Comparison of ENCODE assay signal across 14 cellular contexts in genomic region chr13:19567820-19568534, GRCh38. TPM values are rescaled to one million over a fixed set of nuclear protein-coding genes. Genes with fewer than 3 reads are reported as not detected.
DNase-seq lines count a peak whose midpoint lies in the region; ATAC-seq and TF ChIP-seq lines count a peak whose summit lies in the region.
"Had no signal": no experiment of that assay in that cellular context is flagged by ENCODE, and none has a peak within 500 bp of the region (broad histone marks: within the 10 kb centered on the region; RNA-seq: fewer than 3 reads in every experiment).

No MANE protein-coding gene starts in this region.

- WGBS in esophagus squamous epithelium, 2 donors, result 42 to 55% methylated on average over 1 of the region's 1 CpG

- H3K4me3 ChIP-seq in esophagus squamous epithelium, result no peak overlapping the region
- H3K4me3 ChIP-seq: ascending aorta had no signal

- H3K36me3 Mint-ChIP-seq in CD14-positive monocyte, result no peaks in the 10 kb centered on the region
- H3K36me3 Mint-ChIP-seq in T-helper 17 cell (ENCODE audit: low read depth), result no peaks in the 10 kb centered on the region

- ATAC-seq in GM19324 (IDR thresholded peaks at IDR 0.05; ENCODE audit: low FRiP score, unreplicated experiment) (peak; percentile 72), HG02610 (IDR thresholded peaks at IDR 0.05; ENCODE audit: unreplicated experiment) (peak; percentile 59), HG03342 (IDR thresholded peaks at IDR 0.05; ENCODE audit: unreplicated experiment) (peak; percentile 81), T-helper 17 cell (no peak)
- ATAC-seq: HepG2 had no signal

- no peak for TF ChIP-seq CTCF in esophagus squamous epithelium (IDR thresholded peaks at IDR 0.05)
- no peak for TF ChIP-seq CTCF in CD14-positive monocyte (IDR thresholded peaks at IDR 0.05)

- no peak overlapping the region for H3K27ac ChIP-seq in esophagus squamous epithelium
- H3K27ac ChIP-seq: ascending aorta had no signal

- no peak for TF ChIP-seq POLR2A in esophagus squamous epithelium (IDR thresholded peaks at IDR 0.05)

- no peaks in the 10 kb centered on the region for H3K4me1 Mint-ChIP-seq in CD14-positive monocyte
- no peaks in the 10 kb centered on the region for H3K4me1 Mint-ChIP-seq in T-helper 17 cell

- H3K9me3 ChIP-seq in esophagus squamous epithelium (no peaks in the 10 kb centered on the region), T-helper 17 cell (ENCODE audit: control insufficient read depth, low read length, poor library complexity, severe bottlenecking) (no peaks in the 10 kb centered on the region)

- DNase-seq in stimulated activated CD4-positive, alpha-beta T cell treated with anti-CD3 and anti-CD28 coated beads, Interleukin-2, amount 100 ng/mL, for 48 hours, result no peak
- no peak for DNase-seq in esophagus squamous epithelium (lab: John Stamatoyannopoulos, UW)
- DNase-seq in CD14-positive monocyte (ENCODE audit: low spot score), result no peak
- no peak for DNase-seq in T-helper 17 cell
- DNase-seq: activated T-cell treated with anti-CD3 and anti-CD28 coated beads for 4 hours, hippocampal formation, mesendoderm, NCI-H2081, trophoblast cell had no signal

- peaks cover 0 to 17% (median 2%) of the 10 kb centered on the region in 4 donors for H3K27me3 ChIP-seq in esophagus squamous epithelium
- H3K27me3 ChIP-seq: ascending aorta had no signal

- H3K27me3 Mint-ChIP-seq in CD14-positive monocyte (ENCODE audit: low read depth in 3 of 3), result peaks cover 2 to 5% (median 2%) of the 10 kb centered on the region in 3 donors
- peaks cover 5% of the 10 kb centered on the region for H3K27me3 Mint-ChIP-seq in T-helper 17 cell

- no peak overlapping the region for H3K27ac Mint-ChIP-seq in CD14-positive monocyte
- H3K27ac Mint-ChIP-seq in T-helper 17 cell, result no peak overlapping the region

- H3K36me3 ChIP-seq in esophagus squamous epithelium, result no peaks in the 10 kb centered on the region
- H3K36me3 ChIP-seq: ascending aorta had no signal

- peaks cover 0 to 4% (median 0%) of the 10 kb centered on the region in 7 donors for H3K9me3 Mint-ChIP-seq in CD14-positive monocyte

- H3K4me3 Mint-ChIP-seq in CD14-positive monocyte (no peak overlapping the region), T-helper 17 cell (no peak overlapping the region)

- H3K4me1 ChIP-seq in esophagus squamous epithelium, result no peaks in the 10 kb centered on the region
- H3K4me1 ChIP-seq: ascending aorta had no signal

- intact Hi-C loops in esophagus squamous epithelium (cut with DNase I) (no loop called here), CD14-positive monocyte (cut with micrococcal nuclease) (no loop called here)

RNA-seq across cellular contexts. Expression of gene TPTE2, which starts 6.6 kb away (rescaled TPM):
- total RNA-seq in esophagus squamous epithelium, result not detected
- polyA plus RNA-seq in CD14-positive monocyte, result not detected
- total RNA-seq in T-helper 17 cell, result under 1 TPM in 1 of 2 donors, not detected in 1; 0.22 TPM
- total RNA-seq: ascending aorta, HepG2 had no signal
